ENCODE assay signal across 1 cellular context in genomic region chr4:54741161-54741560, GRCh38.
TF ChIP-seq lines count a peak whose summit lies in the region.

No MANE protein-coding gene starts in this region.

TF ChIP-seq in GM23338, 12 proteins besides CTCF, POLR2A, EP300 and RAD21 (continued from another document):
- TF ChIP-seq ZNF462 (CRISPR knock-in tag; IDR thresholded peaks at IDR 0.05): no peak
- TF ChIP-seq ZNF331 (CRISPR knock-in tag; IDR thresholded peaks at IDR 0.05; ENCODE audit: low read depth): no peak
- no peak for TF ChIP-seq JUNB (IDR thresholded peaks at IDR 0.05; ENCODE audit: unreplicated experiment)
- no peak for TF ChIP-seq NANOG (IDR thresholded peaks at IDR 0.05; ENCODE audit: borderline replicate concordance)
- TF ChIP-seq STAT1 (IDR thresholded peaks at IDR 0.05; ENCODE audit: unreplicated experiment): no peak
- no peak for TF ChIP-seq CREB1 (CRISPR knock-in tag; IDR thresholded peaks at IDR 0.05; ENCODE audit: low read depth)
- no peak for TF ChIP-seq ZNF114 (CRISPR knock-in tag; IDR thresholded peaks at IDR 0.05)
TF ChIP-seq in GM23338: peak in this region for 0.
